ENCODE assay signal across 1 cellular context in the genomic region with DNA sequence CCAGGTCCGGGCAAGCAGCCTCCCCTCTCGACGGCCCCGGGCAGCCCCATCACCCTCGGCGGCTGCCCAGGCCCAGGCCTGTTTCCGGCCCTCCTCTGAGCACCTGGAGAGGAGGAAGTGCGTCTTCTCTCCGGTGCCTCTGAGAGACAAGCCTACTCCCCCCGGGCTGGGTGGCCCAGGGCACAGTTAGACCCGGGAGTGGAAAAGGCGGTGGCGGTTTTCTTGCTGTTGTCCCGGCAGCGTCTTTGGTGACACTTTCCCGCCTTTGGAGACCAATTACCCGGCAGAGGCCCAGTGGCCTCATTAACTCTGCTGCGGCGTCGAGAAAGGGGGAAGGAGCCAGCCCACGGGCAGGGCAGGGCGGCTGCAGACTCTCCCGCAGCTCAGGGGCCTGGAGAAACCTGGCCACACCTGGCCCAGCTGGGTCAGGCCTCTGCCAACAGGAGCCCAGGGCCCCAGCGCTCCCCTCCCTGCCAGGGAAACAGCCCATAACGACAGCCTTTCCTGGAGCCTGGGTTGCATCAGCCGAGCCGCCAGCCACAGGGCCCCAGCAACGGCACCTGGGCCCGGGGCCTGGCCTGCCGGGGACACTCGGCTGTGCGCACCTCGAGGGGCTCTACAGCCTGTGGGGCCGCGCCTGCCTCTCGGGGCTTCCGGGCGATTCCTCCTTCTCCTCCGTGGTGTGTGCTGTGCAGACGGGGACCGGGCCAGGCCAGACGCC.
TF ChIP-seq lines count a peak whose summit lies in the region.

No MANE protein-coding gene starts in this region.

TF ChIP-seq in HepG2, 621 proteins besides CTCF, POLR2A, EP300 and RAD21:
- TF ChIP-seq BCL6 (CRISPR knock-in tag; IDR thresholded peaks at IDR 0.05) (no peak), ZNF674 (CRISPR knock-in tag; IDR thresholded peaks at IDR 0.05; ENCODE audit: low read depth) (no peak), SETDB1 (CRISPR knock-in tag; IDR thresholded peaks at IDR 0.05; ENCODE audit: borderline replicate concordance) (no peak), RBFOX2 (IDR thresholded peaks at IDR 0.05; ENCODE audit: low read depth, low read length) (peak; percentile 80), GTF3A (CRISPR knock-in tag; conservative IDR thresholded peaks at IDR 0.05) (no peak), ZNF614 (CRISPR knock-in tag; IDR thresholded peaks at IDR 0.05; ENCODE audit: borderline replicate concordance) (no peak), ZNF781 (CRISPR knock-in tag; IDR thresholded peaks at IDR 0.05; ENCODE audit: borderline replicate concordance, not compliant biosample characterization) (no peak), FOXA3 (CRISPR knock-in tag; IDR thresholded peaks at IDR 0.05) (no peak), ZNF816 (CRISPR knock-in tag; IDR thresholded peaks at IDR 0.05; ENCODE audit: borderline replicate concordance) (no peak), SIX1 (CRISPR knock-in tag; IDR thresholded peaks at IDR 0.05; ENCODE audit: borderline replicate concordance) (no peak), ZFP36 (IDR thresholded peaks at IDR 0.05; ENCODE audit: borderline replicate concordance, low read depth, low read length, partially characterized antibody) (no peak), POLR2G (IDR thresholded peaks at IDR 0.05; ENCODE audit: low read depth, low read length) (no peak; the same call in none of the 2 replicates), ZNF549 (CRISPR knock-in tag; IDR thresholded peaks at IDR 0.05) (no peak), ZFY (CRISPR knock-in tag; IDR thresholded peaks at IDR 0.05) (peak; percentile 47; the same call in 1 of the 2 replicates), CEBPG (CRISPR knock-in tag; IDR thresholded peaks at IDR 0.05) (peak; percentile 37; the same call in 1 of the 2 replicates), KDM2A (CRISPR knock-in tag; IDR thresholded peaks at IDR 0.05; ENCODE audit: borderline replicate concordance, low read depth) (no peak), MTF1 (CRISPR knock-in tag; IDR thresholded peaks at IDR 0.05) (no peak), ZNF329 (CRISPR knock-in tag; IDR thresholded peaks at IDR 0.05; ENCODE audit: low read depth) (no peak), ZMYM4 (CRISPR knock-in tag; IDR thresholded peaks at IDR 0.05) (no peak), ZNF136 (CRISPR knock-in tag; IDR thresholded peaks at IDR 0.05; ENCODE audit: low read depth) (no peak), ZFP82 (CRISPR knock-in tag; IDR thresholded peaks at IDR 0.05; ENCODE audit: borderline replicate concordance) (no peak), PHF8 (CRISPR knock-in tag; IDR thresholded peaks at IDR 0.05) (no peak), ZNF30 (CRISPR knock-in tag; IDR thresholded peaks at IDR 0.05) (no peak), SMAD9 (CRISPR knock-in tag; IDR thresholded peaks at IDR 0.05) (no peak), NPAS2 (CRISPR knock-in tag; IDR thresholded peaks at IDR 0.05; ENCODE audit: borderline replicate concordance) (no peak)
- TF ChIP-seq, protein P1, sequence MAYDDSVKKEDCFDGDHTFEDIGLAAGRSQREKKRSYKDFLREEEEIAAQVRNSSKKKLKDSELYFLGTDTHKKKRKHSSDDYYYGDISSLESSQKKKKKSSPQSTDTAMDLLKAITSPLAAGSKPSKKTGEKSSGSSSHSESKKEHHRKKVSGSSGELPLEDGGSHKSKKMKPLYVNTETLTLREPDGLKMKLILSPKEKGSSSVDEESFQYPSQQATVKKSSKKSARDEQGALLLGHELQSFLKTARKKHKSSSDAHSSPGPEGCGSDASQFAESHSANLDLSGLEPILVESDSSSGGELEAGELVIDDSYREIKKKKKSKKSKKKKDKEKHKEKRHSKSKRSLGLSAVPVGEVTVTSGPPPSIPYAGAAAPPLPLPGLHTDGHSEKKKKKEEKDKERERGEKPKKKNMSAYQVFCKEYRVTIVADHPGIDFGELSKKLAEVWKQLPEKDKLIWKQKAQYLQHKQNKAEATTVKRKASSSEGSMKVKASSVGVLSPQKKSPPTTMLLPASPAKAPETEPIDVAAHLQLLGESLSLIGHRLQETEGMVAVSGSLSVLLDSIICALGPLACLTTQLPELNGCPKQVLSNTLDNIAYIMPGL (CRISPR knock-in tag; IDR thresholded peaks at IDR 0.05; ENCODE audit: borderline replicate concordance in 1 of 2, low read depth in 1 of 2): no peak
- TF ChIP-seq, protein P2, sequence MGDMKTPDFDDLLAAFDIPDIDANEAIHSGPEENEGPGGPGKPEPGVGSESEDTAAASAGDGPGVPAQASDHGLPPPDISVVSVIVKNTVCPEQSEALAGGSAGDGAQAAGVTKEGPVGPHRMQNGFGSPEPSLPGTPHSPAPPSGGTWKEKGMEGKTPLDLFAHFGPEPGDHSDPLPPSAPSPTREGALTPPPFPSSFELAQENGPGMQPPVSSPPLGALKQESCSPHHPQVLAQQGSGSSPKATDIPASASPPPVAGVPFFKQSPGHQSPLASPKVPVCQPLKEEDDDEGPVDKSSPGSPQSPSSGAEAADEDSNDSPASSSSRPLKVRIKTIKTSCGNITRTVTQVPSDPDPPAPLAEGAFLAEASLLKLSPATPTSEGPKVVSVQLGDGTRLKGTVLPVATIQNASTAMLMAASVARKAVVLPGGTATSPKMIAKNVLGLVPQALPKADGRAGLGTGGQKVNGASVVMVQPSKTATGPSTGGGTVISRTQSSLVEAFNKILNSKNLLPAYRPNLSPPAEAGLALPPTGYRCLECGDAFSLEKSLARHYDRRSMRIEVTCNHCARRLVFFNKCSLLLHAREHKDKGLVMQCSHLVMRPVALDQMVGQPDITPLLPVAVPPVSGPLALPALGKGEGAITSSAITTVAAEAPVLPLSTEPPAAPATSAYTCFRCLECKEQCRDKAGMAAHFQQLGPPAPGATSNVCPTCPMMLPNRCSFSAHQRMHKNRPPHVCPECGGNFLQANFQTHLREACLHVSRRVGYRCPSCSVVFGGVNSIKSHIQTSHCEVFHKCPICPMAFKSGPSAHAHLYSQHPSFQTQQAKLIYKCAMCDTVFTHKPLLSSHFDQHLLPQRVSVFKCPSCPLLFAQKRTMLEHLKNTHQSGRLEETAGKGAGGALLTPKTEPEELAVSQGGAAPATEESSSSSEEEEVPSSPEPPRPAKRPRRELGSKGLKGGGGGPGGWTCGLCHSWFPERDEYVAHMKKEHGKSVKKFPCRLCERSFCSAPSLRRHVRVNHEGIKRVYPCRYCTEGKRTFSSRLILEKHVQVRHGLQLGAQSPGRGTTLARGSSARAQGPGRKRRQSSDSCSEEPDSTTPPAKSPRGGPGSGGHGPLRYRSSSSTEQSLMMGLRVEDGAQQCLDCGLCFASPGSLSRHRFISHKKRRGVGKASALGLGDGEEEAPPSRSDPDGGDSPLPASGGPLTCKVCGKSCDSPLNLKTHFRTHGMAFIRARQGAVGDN (CRISPR knock-in tag; IDR thresholded peaks at IDR 0.05): peak; percentile 46; the same call in 1 of the 2 replicates
- TF ChIP-seq, protein P3, sequence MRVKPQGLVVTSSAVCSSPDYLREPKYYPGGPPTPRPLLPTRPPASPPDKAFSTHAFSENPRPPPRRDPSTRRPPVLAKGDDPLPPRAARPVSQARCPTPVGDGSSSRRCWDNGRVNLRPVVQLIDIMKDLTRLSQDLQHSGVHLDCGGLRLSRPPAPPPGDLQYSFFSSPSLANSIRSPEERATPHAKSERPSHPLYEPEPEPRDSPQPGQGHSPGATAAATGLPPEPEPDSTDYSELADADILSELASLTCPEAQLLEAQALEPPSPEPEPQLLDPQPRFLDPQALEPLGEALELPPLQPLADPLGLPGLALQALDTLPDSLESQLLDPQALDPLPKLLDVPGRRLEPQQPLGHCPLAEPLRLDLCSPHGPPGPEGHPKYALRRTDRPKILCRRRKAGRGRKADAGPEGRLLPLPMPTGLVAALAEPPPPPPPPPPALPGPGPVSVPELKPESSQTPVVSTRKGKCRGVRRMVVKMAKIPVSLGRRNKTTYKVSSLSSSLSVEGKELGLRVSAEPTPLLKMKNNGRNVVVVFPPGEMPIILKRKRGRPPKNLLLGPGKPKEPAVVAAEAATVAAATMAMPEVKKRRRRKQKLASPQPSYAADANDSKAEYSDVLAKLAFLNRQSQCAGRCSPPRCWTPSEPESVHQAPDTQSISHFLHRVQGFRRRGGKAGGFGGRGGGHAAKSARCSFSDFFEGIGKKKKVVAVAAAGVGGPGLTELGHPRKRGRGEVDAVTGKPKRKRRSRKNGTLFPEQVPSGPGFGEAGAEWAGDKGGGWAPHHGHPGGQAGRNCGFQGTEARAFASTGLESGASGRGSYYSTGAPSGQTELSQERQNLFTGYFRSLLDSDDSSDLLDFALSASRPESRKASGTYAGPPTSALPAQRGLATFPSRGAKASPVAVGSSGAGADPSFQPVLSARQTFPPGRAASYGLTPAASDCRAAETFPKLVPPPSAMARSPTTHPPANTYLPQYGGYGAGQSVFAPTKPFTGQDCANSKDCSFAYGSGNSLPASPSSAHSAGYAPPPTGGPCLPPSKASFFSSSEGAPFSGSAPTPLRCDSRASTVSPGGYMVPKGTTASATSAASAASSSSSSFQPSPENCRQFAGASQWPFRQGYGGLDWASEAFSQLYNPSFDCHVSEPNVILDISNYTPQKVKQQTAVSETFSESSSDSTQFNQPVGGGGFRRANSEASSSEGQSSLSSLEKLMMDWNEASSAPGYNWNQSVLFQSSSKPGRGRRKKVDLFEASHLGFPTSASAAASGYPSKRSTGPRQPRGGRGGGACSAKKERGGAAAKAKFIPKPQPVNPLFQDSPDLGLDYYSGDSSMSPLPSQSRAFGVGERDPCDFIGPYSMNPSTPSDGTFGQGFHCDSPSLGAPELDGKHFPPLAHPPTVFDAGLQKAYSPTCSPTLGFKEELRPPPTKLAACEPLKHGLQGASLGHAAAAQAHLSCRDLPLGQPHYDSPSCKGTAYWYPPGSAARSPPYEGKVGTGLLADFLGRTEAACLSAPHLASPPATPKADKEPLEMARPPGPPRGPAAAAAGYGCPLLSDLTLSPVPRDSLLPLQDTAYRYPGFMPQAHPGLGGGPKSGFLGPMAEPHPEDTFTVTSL (CRISPR knock-in tag; IDR thresholded peaks at IDR 0.05; ENCODE audit: borderline replicate concordance): no peak
- TF ChIP-seq, protein P4, sequence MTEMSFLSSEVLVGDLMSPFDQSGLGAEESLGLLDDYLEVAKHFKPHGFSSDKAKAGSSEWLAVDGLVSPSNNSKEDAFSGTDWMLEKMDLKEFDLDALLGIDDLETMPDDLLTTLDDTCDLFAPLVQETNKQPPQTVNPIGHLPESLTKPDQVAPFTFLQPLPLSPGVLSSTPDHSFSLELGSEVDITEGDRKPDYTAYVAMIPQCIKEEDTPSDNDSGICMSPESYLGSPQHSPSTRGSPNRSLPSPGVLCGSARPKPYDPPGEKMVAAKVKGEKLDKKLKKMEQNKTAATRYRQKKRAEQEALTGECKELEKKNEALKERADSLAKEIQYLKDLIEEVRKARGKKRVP (CRISPR knock-in tag; IDR thresholded peaks at IDR 0.05): peak in 1 of 2 experiments; percentile 93; a peak in 2 of 4 replicates
- TF ChIP-seq, protein P5, sequence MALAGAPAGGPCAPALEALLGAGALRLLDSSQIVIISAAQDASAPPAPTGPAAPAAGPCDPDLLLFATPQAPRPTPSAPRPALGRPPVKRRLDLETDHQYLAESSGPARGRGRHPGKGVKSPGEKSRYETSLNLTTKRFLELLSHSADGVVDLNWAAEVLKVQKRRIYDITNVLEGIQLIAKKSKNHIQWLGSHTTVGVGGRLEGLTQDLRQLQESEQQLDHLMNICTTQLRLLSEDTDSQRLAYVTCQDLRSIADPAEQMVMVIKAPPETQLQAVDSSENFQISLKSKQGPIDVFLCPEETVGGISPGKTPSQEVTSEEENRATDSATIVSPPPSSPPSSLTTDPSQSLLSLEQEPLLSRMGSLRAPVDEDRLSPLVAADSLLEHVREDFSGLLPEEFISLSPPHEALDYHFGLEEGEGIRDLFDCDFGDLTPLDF (CRISPR knock-in tag; IDR thresholded peaks at IDR 0.05): no peak
- TF ChIP-seq, protein P6, sequence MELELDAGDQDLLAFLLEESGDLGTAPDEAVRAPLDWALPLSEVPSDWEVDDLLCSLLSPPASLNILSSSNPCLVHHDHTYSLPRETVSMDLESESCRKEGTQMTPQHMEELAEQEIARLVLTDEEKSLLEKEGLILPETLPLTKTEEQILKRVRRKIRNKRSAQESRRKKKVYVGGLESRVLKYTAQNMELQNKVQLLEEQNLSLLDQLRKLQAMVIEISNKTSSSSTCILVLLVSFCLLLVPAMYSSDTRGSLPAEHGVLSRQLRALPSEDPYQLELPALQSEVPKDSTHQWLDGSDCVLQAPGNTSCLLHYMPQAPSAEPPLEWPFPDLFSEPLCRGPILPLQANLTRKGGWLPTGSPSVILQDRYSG (CRISPR knock-in tag; IDR thresholded peaks at IDR 0.05): no peak
- TF ChIP-seq, protein P7, sequence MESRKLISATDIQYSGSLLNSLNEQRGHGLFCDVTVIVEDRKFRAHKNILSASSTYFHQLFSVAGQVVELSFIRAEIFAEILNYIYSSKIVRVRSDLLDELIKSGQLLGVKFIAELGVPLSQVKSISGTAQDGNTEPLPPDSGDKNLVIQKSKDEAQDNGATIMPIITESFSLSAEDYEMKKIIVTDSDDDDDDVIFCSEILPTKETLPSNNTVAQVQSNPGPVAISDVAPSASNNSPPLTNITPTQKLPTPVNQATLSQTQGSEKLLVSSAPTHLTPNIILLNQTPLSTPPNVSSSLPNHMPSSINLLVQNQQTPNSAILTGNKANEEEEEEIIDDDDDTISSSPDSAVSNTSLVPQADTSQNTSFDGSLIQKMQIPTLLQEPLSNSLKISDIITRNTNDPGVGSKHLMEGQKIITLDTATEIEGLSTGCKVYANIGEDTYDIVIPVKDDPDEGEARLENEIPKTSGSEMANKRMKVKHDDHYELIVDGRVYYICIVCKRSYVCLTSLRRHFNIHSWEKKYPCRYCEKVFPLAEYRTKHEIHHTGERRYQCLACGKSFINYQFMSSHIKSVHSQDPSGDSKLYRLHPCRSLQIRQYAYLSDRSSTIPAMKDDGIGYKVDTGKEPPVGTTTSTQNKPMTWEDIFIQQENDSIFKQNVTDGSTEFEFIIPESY (CRISPR knock-in tag; IDR thresholded peaks at IDR 0.05): peak; percentile 77; the same call in 1 of the 2 replicates
- TF ChIP-seq, protein P8, sequence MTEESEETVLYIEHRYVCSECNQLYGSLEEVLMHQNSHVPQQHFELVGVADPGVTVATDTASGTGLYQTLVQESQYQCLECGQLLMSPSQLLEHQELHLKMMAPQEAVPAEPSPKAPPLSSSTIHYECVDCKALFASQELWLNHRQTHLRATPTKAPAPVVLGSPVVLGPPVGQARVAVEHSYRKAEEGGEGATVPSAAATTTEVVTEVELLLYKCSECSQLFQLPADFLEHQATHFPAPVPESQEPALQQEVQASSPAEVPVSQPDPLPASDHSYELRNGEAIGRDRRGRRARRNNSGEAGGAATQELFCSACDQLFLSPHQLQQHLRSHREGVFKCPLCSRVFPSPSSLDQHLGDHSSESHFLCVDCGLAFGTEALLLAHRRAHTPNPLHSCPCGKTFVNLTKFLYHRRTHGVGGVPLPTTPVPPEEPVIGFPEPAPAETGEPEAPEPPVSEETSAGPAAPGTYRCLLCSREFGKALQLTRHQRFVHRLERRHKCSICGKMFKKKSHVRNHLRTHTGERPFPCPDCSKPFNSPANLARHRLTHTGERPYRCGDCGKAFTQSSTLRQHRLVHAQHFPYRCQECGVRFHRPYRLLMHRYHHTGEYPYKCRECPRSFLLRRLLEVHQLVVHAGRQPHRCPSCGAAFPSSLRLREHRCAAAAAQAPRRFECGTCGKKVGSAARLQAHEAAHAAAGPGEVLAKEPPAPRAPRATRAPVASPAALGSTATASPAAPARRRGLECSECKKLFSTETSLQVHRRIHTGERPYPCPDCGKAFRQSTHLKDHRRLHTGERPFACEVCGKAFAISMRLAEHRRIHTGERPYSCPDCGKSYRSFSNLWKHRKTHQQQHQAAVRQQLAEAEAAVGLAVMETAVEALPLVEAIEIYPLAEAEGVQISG (CRISPR knock-in tag; IDR thresholded peaks at IDR 0.05): no peak
